Comparison of ENCODE assay signal across 8 cellular contexts in genomic region chr6:24520929-24521546, GRCh38. TPM values are rescaled to one million over a fixed set of nuclear protein-coding genes. Genes with fewer than 3 reads are reported as not detected.
DNase-seq lines count a peak whose midpoint lies in the region; ATAC-seq, FAIRE-seq and TF ChIP-seq lines count a peak whose summit lies in the region.

No MANE protein-coding gene starts in this region.

- H3K9me3 ChIP-seq in BLaER1: no peaks in the 10 kb centered on the region
- H3K9me3 ChIP-seq in body of pancreas: no peaks in the 10 kb centered on the region
- no peaks in the 10 kb centered on the region for H3K9me3 ChIP-seq in kidney (ENCODE audit: control insufficient read depth in 1 of 2, low read length in 2 of 2)

- H3K4me2 ChIP-seq in BLaER1: peak overlapping the region; percentile 66

- H3K4me3 ChIP-seq in BLaER1 (no peak overlapping the region), body of pancreas (no peak overlapping the region), kidney (ENCODE audit: low read length in 2 of 2) (no peak overlapping the region)

- no peak for FAIRE-seq in kidney (lab: Jason Lieb, UNC)

- H3K9ac ChIP-seq in BLaER1 (no peak overlapping the region), kidney (ENCODE audit: low read length in 2 of 2) (no peak overlapping the region)

- TF ChIP-seq POLR2A in body of pancreas (IDR thresholded peaks at IDR 0.05): no peak

- peak overlapping the region; percentile 82 for H3K27ac ChIP-seq in BLaER1
- H3K27ac ChIP-seq in body of pancreas: no peak overlapping the region
- H3K27ac ChIP-seq in kidney (ENCODE audit: low read depth in 2 of 2, low read length in 2 of 2): no peak overlapping the region

- H3K4me1 ChIP-seq in BLaER1 (peaks cover 64% of the 10 kb centered on the region), body of pancreas (no peaks in the 10 kb centered on the region), kidney (ENCODE audit: control insufficient read depth in 1 of 2, insufficient read depth in 1 of 2, low read depth in 1 of 2, low read length in 2 of 2) (no peaks in the 10 kb centered on the region)

- H3K36me3 ChIP-seq in BLaER1 (peaks cover 5% of the 10 kb centered on the region; the same call in 1 of the 2 replicates), body of pancreas (replicated peaks in 1 of 2; ENCODE audit: insufficient read depth in 1 of 2, low read depth in 2 of 2) (no peaks in the 10 kb centered on the region), kidney (ENCODE audit: control insufficient read depth in 1 of 2, insufficient read depth in 2 of 2, low read length in 2 of 2) (no peaks in the 10 kb centered on the region)

- no peaks in the 10 kb centered on the region for H4K20me1 ChIP-seq in BLaER1

- intact Hi-C loops in body of pancreas (cut with DNase I): no loop called here
- intact Hi-C loops in kidney (cut with DNase I): no loop called here

- peak; percentile 68 for DNase-seq in RPMI8226
- peak; percentile 33 to 65 (median 41) for DNase-seq in body of pancreas
- DNase-seq in kidney: no peak
- peak; percentile 9 to 11 for DNase-seq in stimulated activated CD8-positive, alpha-beta memory T cell treated with anti-CD3 and anti-CD28 coated beads, Interleukin-2, amount 100 ng/mL, for 48 hours (ENCODE audit: low read depth in 2 of 2)
- DNase-seq in cerebellar nuclear complex (lab: John Stamatoyannopoulos, UW): no peak

- H3K27me3 ChIP-seq in BLaER1 (no peaks in the 10 kb centered on the region), body of pancreas (no peaks in the 10 kb centered on the region)

- peak; percentile 27 to 53 (median 39) for TF ChIP-seq CTCF in body of pancreas (IDR thresholded peaks at IDR 0.05)
- TF ChIP-seq CTCF in kidney (IDR thresholded peaks at IDR 0.05; ENCODE audit: borderline replicate concordance, extremely low read depth, insufficient read depth): peak; percentile 37

- ATAC-seq in GM18520 (IDR thresholded peaks at IDR 0.05; ENCODE audit: unreplicated experiment): peak; percentile 32
- ATAC-seq in HG03066 (IDR thresholded peaks at IDR 0.05; ENCODE audit: low read depth, unreplicated experiment): peak; percentile 45
- peak; percentile 35 for ATAC-seq in body of pancreas

- 31 to 48% methylated on average over 6 of the region's 6 CpGs for WGBS in body of pancreas, 2 donors

RNA-seq across cellular contexts. Expression of gene ALDH5A1, which starts 26.3 kb away (rescaled TPM):
- total RNA-seq in body of pancreas (1 to 10 TPM; 4.4 to 8.2 TPM), kidney (10.4 TPM)
- 11.0 TPM for polyA plus RNA-seq in kidney (ENCODE audit: insufficient read depth, low read depth, low replicate concordance)

RNA-seq across cellular contexts. Expression of gene GPLD1, which starts 31.7 kb away (rescaled TPM):
- 1 to 10 TPM in 1 of 2 donors, under 1 TPM in 1; 0.66 to 2.6 TPM for total RNA-seq in body of pancreas
- 0.94 TPM for total RNA-seq in kidney
- polyA plus RNA-seq in kidney (ENCODE audit: insufficient read depth, low read depth, low replicate concordance): 0.41 TPM

Comparison
In these comparisons a context has a peak if more than half of its experiments do, and no peak if none do; other contexts are left out.
1. DNase-seq: peak in RPMI8226 (single experiment), body of pancreas (4 of 4) and stimulated activated CD8-positive, alpha-beta memory T cell treated with anti-CD3 and anti-CD28 coated beads, Interleukin-2, amount 100 ng/mL, for 48 hours (2 of 2); none in kidney (single experiment) and cerebellar nuclear complex (0 of 2).
2. Peak in every context shown above with its lines, with median percentiles within 50 percentile points of each other: ATAC-seq.